Comparison of ENCODE assay signal across 10 cellular contexts in genomic region chr6:56549014-56549413, GRCh38.
DNase-seq lines count a peak whose midpoint lies in the region; ATAC-seq, FAIRE-seq and TF ChIP-seq lines count a peak whose summit lies in the region.
"Had no signal": no experiment of that assay in that cellular context is flagged by ENCODE, and none has a peak within 500 bp of the region (broad histone marks: within the 10 kb centered on the region; RNA-seq: fewer than 3 reads in every experiment).

No MANE protein-coding gene starts in this region.

- no peak for TF ChIP-seq POLR2A in HepG2 (IDR thresholded peaks at IDR 0.05; ENCODE audit: insufficient read depth in 1 of 2, low read depth in 2 of 2, low read length in 2 of 2)

- TF ChIP-seq EP300 in HepG2 (IDR thresholded peaks at IDR 0.05; ENCODE audit: low read depth in 2 of 2, low read length in 2 of 2): no peak
- TF ChIP-seq EP300 in HepG2 (CRISPR knock-in tag; IDR thresholded peaks at IDR 0.05; ENCODE audit: borderline replicate concordance): no peak

- H3K79me2 ChIP-seq in HepG2 (ENCODE audit: insufficient read depth, low read length): no peaks in the 10 kb centered on the region

- DNase-seq in heart right ventricle: no peak
- DNase-seq in Right ventricle myocardium inferior (ENCODE audit: missing footprints): no peak
- DNase-seq in astrocyte of the hippocampus (ENCODE audit: low read depth, low spot score): peak; percentile 41
- DNase-seq in HepG2 (ENCODE audit: low spot score): no peak
- DNase-seq in kidney tubule cell (ENCODE audit: low spot score): no peak
- DNase-seq in DMS114 treated with DMSO at 0.1 percent for 48 hours (lab: John Stamatoyannopoulos, UW; ENCODE audit: unreplicated experiment): no peak
- no peak for DNase-seq in NCI-H187 treated with DMSO at 0.1 percent for 48 hours (lab: John Stamatoyannopoulos, UW)
- DNase-seq in amygdala (lab: John Stamatoyannopoulos, UW): no peak
- DNase-seq: Caco-2; stimulated activated naive CD8-positive, alpha-beta T cell treated with anti-CD3 and anti-CD28 coated beads, Interleukin-15, amount 100 ng/mL, for 72 hours had no signal

- no TSS peak for BruUV-seq in HepG2 (replicated peaks; lab: Mats Ljungman, UMichigan)

- H3K9ac ChIP-seq in HepG2 (ENCODE audit: insufficient read depth, low read depth, low read length): no peak overlapping the region

- in situ Hi-C loops in HepG2 (cut with HindIII; ENCODE audit: extremely low pct_ligation_motif_present, low pct_unique_long_range_greater_than_20kb): no loop called here

- peak in 7 of 9 donors; percentile 25 to 62 (median 45) for TF ChIP-seq CTCF in heart right ventricle (IDR thresholded peaks at IDR 0.05)
- peak; percentile 47 for TF ChIP-seq CTCF in HepG2 (CRISPR knock-in tag; IDR thresholded peaks at IDR 0.05)

- no peak overlapping the region for H3K4me2 ChIP-seq in HepG2 (ENCODE audit: low read depth, low read length)

- CTCF ChIA-PET in HepG2 (lab: Yijun Ruan, JAX; ENCODE audit: low intra/inter-chr PET ratio, low total read pairs): interaction anchor here (1.2 to 1.9 kb wide), 2 partner anchors 190 to 233 kb away, joined by 3 to 10 read pairs; no protein-coding TSS in a partner anchor

- WGBS in heart right ventricle, 2 donors: 31 to 42% methylated on average over 2 of the region's 2 CpGs
- 73% methylated on average over 2 of the region's 2 CpGs for WGBS in HepG2 (ENCODE audit: low lambda C conversion rate)

- H4K20me1 ChIP-seq in HepG2 (ENCODE audit: insufficient read depth, low read length): no peaks in the 10 kb centered on the region

- intact Hi-C loops in heart right ventricle (cut with DNase I): loop anchor here in 2 of 10 donors (2.0 to 10.0 kb wide), 3 partner anchors 50 to 182 kb away; no protein-coding TSS in a partner anchor
- intact Hi-C loops in Right ventricle myocardium inferior (cut with DNase I): no loop called here
- intact Hi-C loops in HepG2 (cut with micrococcal nuclease; ENCODE audit: unreplicated experiment): loop anchor here (1.0 to 5.0 kb wide), 3 partner anchors 82 to 190 kb away; no protein-coding TSS in a partner anchor

- peak in 2 of 8 donors; percentile 52 for ATAC-seq in heart right ventricle
- ATAC-seq in Right ventricle myocardium inferior: no peak
- peak; percentile 58; the same call in 2 of the 3 replicates for ATAC-seq in HepG2
- ATAC-seq: stimulated activated naive CD8-positive, alpha-beta T cell treated with anti-CD3 and anti-CD28 coated beads, Interleukin-15, amount 100 ng/mL, for 72 hours had no signal

- H3K4me1 ChIP-seq in heart right ventricle (peaks cover 0 to 67% (median 47%) of the 10 kb centered on the region in 9 donors), HepG2 (ENCODE audit: insufficient read depth, low read length) (peaks cover 17% of the 10 kb centered on the region)

- POLR2A ChIA-PET in HepG2 (lab: Yijun Ruan, JAX): interaction anchor here (0.9 kb wide), 1 partner anchor 179 kb away, joined by 3 read pairs; no protein-coding TSS in a partner anchor

- H3K27ac ChIP-seq in heart right ventricle: peak overlapping the region in 3 of 10 donors; percentile 0 to 17 (median 11)
- H3K27ac ChIP-seq in HepG2 (ENCODE audit: extremely low read length, insufficient read depth, low read length): no peak overlapping the region

- H3K27me3 ChIP-seq in heart right ventricle (no peaks in the 10 kb centered on the region), HepG2 (ENCODE audit: control insufficient read depth in 1 of 2, insufficient read depth in 2 of 2, low read length in 2 of 2) (no peaks in the 10 kb centered on the region)

- H3K36me3 ChIP-seq in heart right ventricle (peaks cover 0 to 22% (median 0%) of the 10 kb centered on the region in 9 donors), HepG2 (replicated peaks in 1 of 2; ENCODE audit: control insufficient read depth in 1 of 2, insufficient read depth in 2 of 2, low read length in 2 of 2) (peaks cover 1 to 4% of the 10 kb centered on the region in 2 experiments; a peak in 1 of 5 replicates)

- H2AFZ ChIP-seq in HepG2 (ENCODE audit: low read length): no peak overlapping the region

- no peak for TF ChIP-seq RAD21 in HepG2 (CRISPR knock-in tag; IDR thresholded peaks at IDR 0.05)

- no peak for FAIRE-seq in HepG2 (lab: Jason Lieb, UNC)

- H3K4me3 ChIP-seq in heart right ventricle (no peak overlapping the region), HepG2 (replicated peaks in 1 of 3; ENCODE audit: insufficient read depth in 1 of 3, low read depth in 2 of 3, low read length in 3 of 3) (no peak overlapping the region)

- no peaks in the 10 kb centered on the region for H3K9me3 ChIP-seq in heart right ventricle
- H3K9me3 ChIP-seq in HepG2 (ENCODE audit: low read length): no peaks in the 10 kb centered on the region
- H3K9me3 ChIP-seq: Caco-2 had no signal

TF ChIP-seq in HepG2, 621 proteins besides CTCF, POLR2A, EP300 and RAD21:
- TF ChIP-seq ZNF761 (CRISPR knock-in tag; conservative IDR thresholded peaks at IDR 0.05) (no peak), STAG1 (CRISPR knock-in tag; IDR thresholded peaks at IDR 0.05) (peak; percentile 66), FOXM1 (CRISPR knock-in tag; IDR thresholded peaks at IDR 0.05) (no peak), SMC3 (IDR thresholded peaks at IDR 0.05; ENCODE audit: low read length) (0 out of 2 replicates have a peak, but pooled peaks have one; percentile 8), ZNF772 (CRISPR knock-in tag; IDR thresholded peaks at IDR 0.05) (no peak)
